Comparison of ENCODE assay signal across 8 cellular contexts in the genomic region with DNA sequence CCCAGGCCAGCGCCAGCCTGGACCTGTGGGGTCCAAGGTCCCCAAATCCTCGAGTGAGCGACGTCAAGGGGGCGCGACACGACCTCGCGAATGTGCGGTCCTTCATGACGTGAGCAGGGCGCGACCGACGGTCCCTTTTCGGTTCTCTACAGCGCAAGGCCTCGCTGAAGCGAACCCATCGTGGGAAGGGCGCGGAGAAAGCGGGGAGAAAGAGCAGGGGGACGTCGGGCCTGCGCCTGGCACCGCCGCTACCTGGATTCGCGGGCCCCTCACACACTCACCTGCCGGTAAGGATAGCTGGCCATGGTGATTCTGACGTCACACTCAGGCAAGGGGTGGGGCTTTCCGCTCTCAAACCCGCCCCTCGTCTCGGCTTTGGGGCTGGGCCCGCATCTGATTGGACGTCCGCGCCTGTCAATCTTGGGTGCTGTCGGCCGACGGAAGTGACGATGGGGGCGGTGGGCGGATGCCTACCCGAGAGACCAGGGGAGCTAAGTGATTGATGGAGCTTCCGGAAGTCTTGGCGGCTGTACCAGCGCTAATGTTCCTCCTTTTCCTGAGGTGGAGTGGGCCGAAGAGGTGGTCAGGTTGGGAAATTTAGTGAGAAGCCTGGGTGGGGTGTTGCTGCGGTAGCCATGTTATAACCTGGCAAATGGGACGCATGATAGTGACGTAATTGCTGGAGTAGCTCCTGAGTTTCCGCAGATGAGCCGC. TPM values are rescaled to one million over a fixed set of nuclear protein-coding genes. Genes with fewer than 3 reads are reported as not detected.
DNase-seq lines count a peak whose midpoint lies in the region; ATAC-seq, FAIRE-seq and TF ChIP-seq lines count a peak whose summit lies in the region.

Gene PEF1, minus strand, starts transcription at position 317 of the 714 bp plus-strand sequence. Its CDS starts 12 bp downstream, at position 305.

- whole genome bisulfite sequencing in mesodermal cell (ENCODE audit: insufficient coverage in 2 of 2), 2 experiments, result 0% methylated on average over 53 to 55 of the region's 56 CpGs

- FAIRE-seq in endometrium (lab: Jason Lieb, UNC), result peak; percentile 96

- H3K4me1 Mint-ChIP-seq in Calu3 (ENCODE audit: low read depth, unreplicated experiment), result peaks cover 20% of the 10 kb centered on the region

- DNase-seq in Calu3 (peak; percentile 99), HuH-7 (ENCODE audit: low spot score) (peak; percentile 96)
- peak; percentile 99 for DNase-seq in activated CD8-positive, alpha-beta memory T cell treated with anti-CD3 and anti-CD28 coated beads, Interleukin-2, amount 50 U/mL, for 48 hours
- peak; percentile 96 to 99 for DNase-seq in stimulated activated CD8-positive, alpha-beta memory T cell treated with anti-CD3 and anti-CD28 coated beads, Interleukin-15, amount 100 ng/mL, for 4 hours (ENCODE audit: low read depth in 2 of 2)

- peak within 1 kb of the TSS; percentile 95 for H2AFZ ChIP-seq in OCI-LY3 (ENCODE audit: low read depth, low read length)

- intact Hi-C loops in Calu3 (cut with micrococcal nuclease; ENCODE audit: unreplicated experiment), result no loop called here

- peaks cover 17% of the 10 kb centered on the region for H3K36me3 Mint-ChIP-seq in Calu3 (ENCODE audit: insufficient read depth, unreplicated experiment)

- no peaks in the 10 kb centered on the region for H3K9me3 Mint-ChIP-seq in Calu3 (ENCODE audit: low read depth, unreplicated experiment)

- H3K4me1 ChIP-seq in OCI-LY3 (ENCODE audit: low read length), result peaks cover 18% of the 10 kb centered on the region
- H3K4me1 ChIP-seq in mesodermal cell (ENCODE audit: control insufficient read depth, insufficient read depth, low read length, poor library complexity, severe bottlenecking), result peaks cover 45% of the 10 kb centered on the region

- H3K79me2 ChIP-seq in OCI-LY3 (ENCODE audit: low read length), result peaks cover 32% of the 10 kb centered on the region

- peak within 1 kb of the TSS; percentile 99 for H3K27ac Mint-ChIP-seq in Calu3 (ENCODE audit: unreplicated experiment)

- H3K4me3 Mint-ChIP-seq in Calu3 (ENCODE audit: low read depth, unreplicated experiment), result peak within 1 kb of the TSS; percentile 96

- no peaks in the 10 kb centered on the region for H4K20me1 ChIP-seq in OCI-LY3 (ENCODE audit: insufficient read depth, low read length)

- H3K4me3 ChIP-seq in OCI-LY3 (ENCODE audit: low read length), result peak within 1 kb of the TSS; percentile 81
- H3K4me3 ChIP-seq in mesodermal cell (ENCODE audit: extremely low read depth, insufficient read depth, low read length, poor library complexity, severe bottlenecking), result peak within 1 kb of the TSS; percentile 98

- no peaks in the 10 kb centered on the region for H3K27me3 ChIP-seq in OCI-LY3 (ENCODE audit: low read depth, low read length)

- H3K27ac ChIP-seq in OCI-LY3 (ENCODE audit: low read length) (peak within 1 kb of the TSS; percentile 81), mesodermal cell (ENCODE audit: low read depth, low read length, severe bottlenecking) (peak within 1 kb of the TSS; percentile 98)

- CTCF ChIA-PET in Calu3 (lab: Charles Lee), result interaction anchor here (0.6 to 1.9 kb wide), 11 partner anchors 19 to 461 kb away, joined by 3 to 15 read pairs (median 3); no protein-coding TSS in a partner anchor

- peak within 1 kb of the TSS; percentile 96 for H3K4me2 ChIP-seq in OCI-LY3 (ENCODE audit: low read length)

- ATAC-seq in GM21447 (IDR thresholded peaks at IDR 0.05; ENCODE audit: unreplicated experiment), result peak; percentile 89

- H3K27me3 Mint-ChIP-seq in Calu3 (ENCODE audit: unreplicated experiment), result peaks cover 22% of the 10 kb centered on the region

- H3K36me3 ChIP-seq in OCI-LY3 (replicated peaks; ENCODE audit: low read depth, low read length), result no peaks in the 10 kb centered on the region
- H3K36me3 ChIP-seq in mesodermal cell (ENCODE audit: control insufficient read depth, insufficient read depth, low read length), result peaks cover 10% of the 10 kb centered on the region

- no TSS peak for BruUV-seq in Calu3 (replicated peaks; lab: Mats Ljungman, UMichigan)

- no peaks in the 10 kb centered on the region for H3K9me3 ChIP-seq in OCI-LY3 (ENCODE audit: insufficient read depth, low read length)
- H3K9me3 ChIP-seq in mesodermal cell (ENCODE audit: control insufficient read depth, low read length), result no peaks in the 10 kb centered on the region

- TF ChIP-seq CTCF in Calu3 (IDR thresholded peaks at IDR 0.05; ENCODE audit: unreplicated experiment), result no peak
- TF ChIP-seq CTCF in OCI-LY3 (IDR thresholded peaks at IDR 0.05; ENCODE audit: low read depth, low read length), result no peak

- peak within 1 kb of the TSS; percentile 88 for H3K9ac ChIP-seq in OCI-LY3 (ENCODE audit: low read length)

RNA-seq across cellular contexts. Expression of gene PEF1, which starts in this region (rescaled TPM):
- 61.5 and 65.2 TPM in 2 replicates for total RNA-seq in Calu3 (2022)
- polyA plus RNA-seq in mesodermal cell (2013, experiment 1 of 2), result 68.4 TPM
- polyA plus RNA-seq in mesodermal cell (2013, experiment 2 of 2), result 58.6 TPM

Comparison
In these comparisons a context has a peak if more than half of its experiments do, and no peak if none do; other contexts are left out.
1. Peak in every context shown above with its lines: DNase-seq, ATAC-seq, H3K4me3 ChIP-seq and H3K27ac ChIP-seq.